In genomic region chr20:44887466-44887865, GRCh38 we compare ENCODE assay signal across 1 cellular context.
TF ChIP-seq lines count a peak whose summit lies in the region.

No MANE protein-coding gene starts in this region.

TF ChIP-seq in K562, 482 proteins besides CTCF, POLR2A, EP300 and RAD21 (continued from another document):
- TF ChIP-seq, protein P1, sequence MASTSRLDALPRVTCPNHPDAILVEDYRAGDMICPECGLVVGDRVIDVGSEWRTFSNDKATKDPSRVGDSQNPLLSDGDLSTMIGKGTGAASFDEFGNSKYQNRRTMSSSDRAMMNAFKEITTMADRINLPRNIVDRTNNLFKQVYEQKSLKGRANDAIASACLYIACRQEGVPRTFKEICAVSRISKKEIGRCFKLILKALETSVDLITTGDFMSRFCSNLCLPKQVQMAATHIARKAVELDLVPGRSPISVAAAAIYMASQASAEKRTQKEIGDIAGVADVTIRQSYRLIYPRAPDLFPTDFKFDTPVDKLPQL (IDR thresholded peaks at IDR 0.05; ENCODE audit: extremely low read depth, insufficient read length), result no peak
- TF ChIP-seq MCM7 (IDR thresholded peaks at IDR 0.05) (no peak), ZNF165 (CRISPR knock-in tag; IDR thresholded peaks at IDR 0.05; ENCODE audit: borderline replicate concordance) (no peak), YY1 (IDR thresholded peaks at IDR 0.05; ENCODE audit: borderline replicate concordance in 1 of 3, control insufficient read depth in 1 of 3, extremely low read depth in 1 of 3, insufficient read depth in 3 of 3, insufficient read length in 1 of 3, insufficient replicate concordance in 2 of 3, low read depth in 1 of 3, low read length in 2 of 3) (no peak), ZNF318 (IDR thresholded peaks at IDR 0.05; ENCODE audit: borderline replicate concordance in 1 of 2, low read depth in 1 of 2) (no peak), ZC3H11A (IDR thresholded peaks at IDR 0.05; ENCODE audit: low read depth, low read length) (no peak), SMARCA4 (IDR thresholded peaks at IDR 0.05) (no peak), MEIS2 (IDR thresholded peaks at IDR 0.05; ENCODE audit: partially characterized antibody) (no peak), ZBED1 (IDR thresholded peaks at IDR 0.05) (no peak)
